Comparison of ENCODE assay signal across 9 cellular contexts in the genomic region with DNA sequence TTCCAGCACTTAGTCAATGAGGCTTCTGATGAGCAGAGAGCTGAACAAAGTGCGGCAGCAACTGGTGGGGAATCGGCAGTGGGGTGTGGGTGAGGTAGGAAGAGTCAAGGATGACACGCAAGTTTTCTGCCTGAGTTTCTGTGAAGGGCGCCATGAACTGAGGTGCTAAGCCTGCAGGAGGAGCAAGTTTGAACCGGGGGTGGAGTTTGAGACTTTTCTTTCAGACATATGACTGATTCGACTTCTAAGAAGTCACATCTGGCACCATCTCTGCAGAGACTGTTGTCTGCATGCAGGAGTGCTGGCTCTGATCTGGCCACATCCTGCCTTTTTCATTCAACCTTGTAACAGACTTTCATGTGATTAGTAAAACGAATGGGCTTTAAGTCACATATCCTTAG. TPM values are rescaled to one million over a fixed set of nuclear protein-coding genes. Genes with fewer than 3 reads are reported as not detected.
DNase-seq lines count a peak whose midpoint lies in the region; ATAC-seq and TF ChIP-seq lines count a peak whose summit lies in the region.
"Had no signal": no experiment of that assay in that cellular context is flagged by ENCODE, and none has a peak within 500 bp of the region (broad histone marks: within the 10 kb centered on the region; RNA-seq: fewer than 3 reads in every experiment).

No MANE protein-coding gene starts in this region.

- H2BK5ac ChIP-seq in mesendoderm (ENCODE audit: low read length): no peak overlapping the region

- peak overlapping the region in 9 of 11 experiments; percentile 1 to 55 (median 28); a peak in 11 of 22 replicates for H3K4me2 ChIP-seq in BLaER1 treated with 17β-estradiol and CSF1 and Interleukin-3, amounts not matched to agents 10 nM and 100 nM
- no peak overlapping the region for H3K4me2 ChIP-seq in mesendoderm (ENCODE audit: low read length)

- no peaks in the 10 kb centered on the region for H3K9me3 Mint-ChIP-seq in MCF 10A (ENCODE audit: unreplicated experiment)

- no peak overlapping the region for H2BK15ac ChIP-seq in mesendoderm (replicated peaks; ENCODE audit: low read depth)

- H3K4me3 Mint-ChIP-seq in MCF 10A (ENCODE audit: unreplicated experiment): no peak overlapping the region

- no peak overlapping the region for H3K56ac ChIP-seq in mesendoderm (ENCODE audit: low read length)

- no peak overlapping the region for H2BK120ac ChIP-seq in mesendoderm (ENCODE audit: low read depth, low read length)

- peaks cover 2 to 14% (median 6%) of the 10 kb centered on the region in 11 experiments; a peak in 16 of 22 replicates for H3K9me3 ChIP-seq in BLaER1 treated with 17β-estradiol and CSF1 and Interleukin-3, amounts not matched to agents 10 nM and 100 nM (replicated peaks in 1 of 11)

- H3K23ac ChIP-seq in mesendoderm (ENCODE audit: low read length): no peak overlapping the region

- H3K4ac ChIP-seq in mesendoderm (ENCODE audit: low read depth, low read length): no peak overlapping the region

- TF ChIP-seq CTCF in foreskin keratinocyte (conservative IDR thresholded peaks at IDR 0.05) (no peak), MCF 10A (IDR thresholded peaks at IDR 0.05; ENCODE audit: unreplicated experiment) (no peak)

- peaks cover 0 to 5% (median 0%) of the 10 kb centered on the region in 11 experiments; a peak in 1 of 22 replicates for H4K20me1 ChIP-seq in BLaER1 treated with 17β-estradiol and CSF1 and Interleukin-3, amounts not matched to agents 10 nM and 100 nM

- intact Hi-C loops in MCF 10A (cut with micrococcal nuclease): no loop called here

- H3K4me1 Mint-ChIP-seq in MCF 10A (ENCODE audit: insufficient read depth, unreplicated experiment): peaks cover 7% of the 10 kb centered on the region

- H3K9ac ChIP-seq in BLaER1 treated with 17β-estradiol and CSF1 and Interleukin-3, amounts not matched to agents 10 nM and 100 nM: no peak overlapping the region
- no peak overlapping the region for H3K9ac ChIP-seq in mesendoderm (ENCODE audit: low read length)

- peak; percentile 66 for DNase-seq in T-helper 22 cell (ENCODE audit: low read depth)
- DNase-seq in activated naive CD4-positive, alpha-beta T cell treated with Interleukin-2 at 50 U/mL for 16 hours: peak; percentile 63
- DNase-seq in stimulated activated CD4-positive, alpha-beta T cell treated with anti-CD3 and anti-CD28 coated beads, Interleukin-12 subunit alpha, Interleukin-12 subunit beta, amount 100 ng/mL, for 48 hours (ENCODE audit: low read depth in 2 of 3, low spot score in 1 of 3): peak; percentile 13 to 62 (median 54)
- DNase-seq in foreskin keratinocyte: no peak
- no peak for DNase-seq in mesendoderm
- no peak for DNase-seq in DMS153 (lab: John Stamatoyannopoulos, UW)
- DNase-seq in MCF 10A (ENCODE audit: unreplicated experiment): no peak

- no peaks in the 10 kb centered on the region for H3K27me3 ChIP-seq in BLaER1 treated with 17β-estradiol and CSF1 and Interleukin-3, amounts not matched to agents 10 nM and 100 nM
- no peaks in the 10 kb centered on the region for H3K27me3 ChIP-seq in foreskin keratinocyte
- no peaks in the 10 kb centered on the region for H3K27me3 ChIP-seq in mesendoderm (ENCODE audit: insufficient read depth, low read length, poor library complexity)

- BruUV-seq in MCF 10A (replicated peaks; lab: Mats Ljungman, UMichigan): no TSS peak

- peak overlapping the region in 2 of 11 experiments; percentile 19 to 22; a peak in 4 of 22 replicates for H3K27ac ChIP-seq in BLaER1 treated with 17β-estradiol and CSF1 and Interleukin-3, amounts not matched to agents 10 nM and 100 nM
- H3K27ac ChIP-seq in foreskin keratinocyte: no peak overlapping the region
- H3K27ac ChIP-seq in mesendoderm (ENCODE audit: low read depth, low read length): no peak overlapping the region
- H3K27ac ChIP-seq: SK-N-MC had no signal

- H4K5ac ChIP-seq in mesendoderm (ENCODE audit: low read length): no peak overlapping the region

- WGBS in mesendoderm (ENCODE audit: extremely low coverage, insufficient coverage, low lambda C conversion rate): no CpG with 5 or more reads among the region's 7 CpGs

- no peaks in the 10 kb centered on the region for H3K79me1 ChIP-seq in mesendoderm (ENCODE audit: low read length)

- no peak overlapping the region for H2AK5ac ChIP-seq in mesendoderm (ENCODE audit: low read length)

- no peak for ATAC-seq in foreskin keratinocyte

- H3K18ac ChIP-seq in mesendoderm (ENCODE audit: low read length): no peak overlapping the region

- H4K8ac ChIP-seq in mesendoderm (ENCODE audit: low read depth, low read length): no peak overlapping the region

- H3K27me3 Mint-ChIP-seq in MCF 10A (ENCODE audit: insufficient read depth, unreplicated experiment): no peaks in the 10 kb centered on the region

- H3K36me3 ChIP-seq in BLaER1 treated with 17β-estradiol and CSF1 and Interleukin-3, amounts not matched to agents 10 nM and 100 nM: peaks cover 19 to 83% (median 41%) of the 10 kb centered on the region in 11 experiments; a peak in 21 of 22 replicates
- peaks cover 4% of the 10 kb centered on the region for H3K36me3 ChIP-seq in mesendoderm (ENCODE audit: control insufficient read depth, insufficient read depth, low read length)

- no peak overlapping the region for H3K4me3 ChIP-seq in BLaER1 treated with 17β-estradiol and CSF1 and Interleukin-3, amounts not matched to agents 10 nM and 100 nM
- no peak overlapping the region for H3K4me3 ChIP-seq in mesendoderm (ENCODE audit: low read length)
- H3K4me3 ChIP-seq: SK-N-MC had no signal

- H3K79me2 ChIP-seq in mesendoderm (ENCODE audit: control insufficient read depth, insufficient read depth, low read length): no peaks in the 10 kb centered on the region

- peaks cover 25% of the 10 kb centered on the region for H3K36me3 Mint-ChIP-seq in MCF 10A (ENCODE audit: insufficient read depth, unreplicated experiment)

- H3K4me1 ChIP-seq in BLaER1 treated with 17β-estradiol and CSF1 and Interleukin-3, amounts not matched to agents 10 nM and 100 nM: peaks cover 0 to 21% (median 9%) of the 10 kb centered on the region in 10 experiments; a peak in 15 of 20 replicates
- H3K4me1 ChIP-seq in foreskin keratinocyte (no peaks in the 10 kb centered on the region), mesendoderm (ENCODE audit: control insufficient read depth, low read depth, low read length) (no peaks in the 10 kb centered on the region)

- H3K27ac Mint-ChIP-seq in MCF 10A (ENCODE audit: low read depth, unreplicated experiment): no peak overlapping the region

- CTCF ChIA-PET in MCF 10A (lab: Yijun Ruan, JAX): interaction anchor here (1.1 to 3.6 kb wide), 3 partner anchors 9 to 34 kb away, joined by 4 to 14 read pairs (median 5); no protein-coding TSS in a partner anchor

- POLR2A ChIA-PET in MCF 10A (lab: Yijun Ruan, JAX): no interaction called here

RNA-seq across cellular contexts. Expression of gene GPI, which starts 14.8 kb away (rescaled TPM):
- total RNA-seq in foreskin keratinocyte (192 and 196 TPM in 2 replicates), MCF 10A (2022) (139 and 201 TPM in 2 replicates)
- polyA plus RNA-seq in foreskin keratinocyte: 156 and 169 TPM in 2 replicates
- polyA plus RNA-seq in mesendoderm (2013, experiment 1 of 2): 123 TPM
- 126 TPM for polyA plus RNA-seq in mesendoderm (2013, experiment 2 of 2)

RNA-seq across cellular contexts. Expression of gene PDCD2L, which starts 54.0 kb away (rescaled TPM):
- total RNA-seq in foreskin keratinocyte (21.2 and 23.8 TPM in 2 replicates), MCF 10A (2022) (11.1 and 24.4 TPM in 2 replicates)
- polyA plus RNA-seq in foreskin keratinocyte: 21.0 and 24.7 TPM in 2 replicates
- polyA plus RNA-seq in mesendoderm (2013, experiment 1 of 2): 72.4 TPM
- 67.4 TPM for polyA plus RNA-seq in mesendoderm (2013, experiment 2 of 2)

Comparison
In these comparisons a context has a peak if more than half of its experiments do, and no peak if none do; other contexts are left out.
1. DNase-seq: peak in T-helper 22 cell (single experiment), activated naive CD4-positive, alpha-beta T cell treated with Interleukin-2 at 50 U/mL for 16 hours (single experiment) and stimulated activated CD4-positive, alpha-beta T cell treated with anti-CD3 and anti-CD28 coated beads, Interleukin-12 subunit alpha, Interleukin-12 subunit beta, amount 100 ng/mL, for 48 hours (3 of 3); none in foreskin keratinocyte (0 of 2), mesendoderm (single experiment), DMS153 (single experiment) and MCF 10A (single experiment).